In the genomic region with DNA sequence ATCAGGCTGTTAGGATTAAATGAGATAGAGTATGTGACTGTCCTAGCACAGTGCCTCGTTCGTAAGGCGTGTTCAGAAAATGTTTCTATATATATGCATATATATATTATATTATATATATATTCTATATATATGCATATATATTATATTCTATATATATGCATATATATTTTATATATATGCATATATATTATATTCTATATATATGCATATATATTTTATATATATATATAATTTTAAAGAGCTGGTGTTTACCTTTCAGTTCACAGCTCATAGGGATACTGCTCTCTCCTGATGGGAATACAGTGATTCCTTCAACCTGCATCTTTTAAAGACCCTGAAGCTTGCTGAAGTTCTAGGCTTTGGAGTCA, we compare ENCODE assay signal across 8 cellular contexts. TPM values are rescaled to one million over a fixed set of nuclear protein-coding genes. Genes with fewer than 3 reads are reported as not detected.
DNase-seq lines count a peak whose midpoint lies in the region; ATAC-seq, FAIRE-seq and TF ChIP-seq lines count a peak whose summit lies in the region.

No MANE protein-coding gene starts in this region.

- WGBS in urinary bladder, result 24% methylated on average over 3 of the region's 3 CpGs

- H3K4me1 Mint-ChIP-seq in brain (peaks cover 10% of the 10 kb centered on the region), memory B cell (peaks cover 13% of the 10 kb centered on the region)

- no peaks in the 10 kb centered on the region for H3K27me3 ChIP-seq in left ventricle myocardium inferior (ENCODE audit: low read depth)

- DNase-seq in left ventricle myocardium inferior (no peak), left ventricle myocardium superior (no peak), memory B cell (ENCODE audit: low spot score in 2 of 2) (no peak), omental fat pad (ENCODE audit: low spot score) (no peak), HTR-8/SVneo (ENCODE audit: insufficient read length, low spot score) (no peak)

- H3K4me1 ChIP-seq in left ventricle myocardium inferior (peaks cover 59% of the 10 kb centered on the region), urinary bladder (ENCODE audit: insufficient read depth) (no peaks in the 10 kb centered on the region)

- H3K9me3 Mint-ChIP-seq in brain, result peaks cover 0 to 9% (median 0%) of the 10 kb centered on the region in 5 experiments
- no peaks in the 10 kb centered on the region for H3K9me3 Mint-ChIP-seq in memory B cell

- H3K27ac Mint-ChIP-seq in brain (peak overlapping the region in 4 of 5 experiments; percentile 97 to 98 (median 98)), memory B cell (no peak overlapping the region)

- H3K36me3 Mint-ChIP-seq in brain, result no peaks in the 10 kb centered on the region
- peaks cover 2% of the 10 kb centered on the region for H3K36me3 Mint-ChIP-seq in memory B cell

- ATAC-seq in left ventricle myocardium superior, result no peak
- no peak for ATAC-seq in memory B cell (ENCODE audit: low read depth)
- no peak for ATAC-seq in omental fat pad (ENCODE audit: low FRiP score)
- no peak for ATAC-seq in HG03432 (IDR thresholded peaks at IDR 0.05; ENCODE audit: unreplicated experiment)

- peak overlapping the region; percentile 95 for H3K27ac ChIP-seq in left ventricle myocardium inferior (replicated peaks)
- peak overlapping the region; percentile 80 for H3K27ac ChIP-seq in urinary bladder (ENCODE audit: low read depth)

- H3K27me3 Mint-ChIP-seq in brain (peaks cover 6% of the 10 kb centered on the region), memory B cell (no peaks in the 10 kb centered on the region)

- no peak for FAIRE-seq in HTR-8/SVneo (lab: Jason Lieb, UNC)

- H3K9me3 ChIP-seq in left ventricle myocardium inferior (replicated peaks), result no peaks in the 10 kb centered on the region

- TF ChIP-seq CTCF in left ventricle myocardium inferior (IDR thresholded peaks at IDR 0.05; ENCODE audit: borderline replicate concordance) (no peak), brain (conservative IDR thresholded peaks at IDR 0.05) (no peak), omental fat pad (IDR thresholded peaks at IDR 0.05) (no peak)

- peak overlapping the region; percentile 86 for H3K4me3 ChIP-seq in left ventricle myocardium inferior
- peak overlapping the region; percentile 80 for H3K4me3 ChIP-seq in urinary bladder (ENCODE audit: low read depth, low read length)

- peaks cover 28% of the 10 kb centered on the region for H3K36me3 ChIP-seq in left ventricle myocardium inferior
- peaks cover 5% of the 10 kb centered on the region for H3K36me3 ChIP-seq in urinary bladder (ENCODE audit: insufficient read depth)

- intact Hi-C loops in left ventricle myocardium inferior (cut with micrococcal nuclease) (no loop called here), left ventricle myocardium superior (cut with micrococcal nuclease) (no loop called here)

- H3K4me3 Mint-ChIP-seq in brain (peak overlapping the region; percentile 89 to 95 (median 93)), memory B cell (peak overlapping the region; percentile 95)

RNA-seq across cellular contexts. Expression of gene NDUFB4, which starts 0.7 kb away (rescaled TPM):
- total RNA-seq in left ventricle myocardium inferior (556 TPM), left ventricle myocardium superior (645 TPM), urinary bladder (58.1 TPM), omental fat pad (100 to 1,000 TPM in 1 of 4 donors, 10 to 100 TPM in 3; 54.9 to 109 (median 74.1) TPM)
- polyA plus RNA-seq in brain (ENCODE audit: insufficient read depth, low read depth, low replicate concordance) (350 TPM), urinary bladder (242 TPM)
